8 cellular contexts compared by ENCODE assay signal in the genomic region with DNA sequence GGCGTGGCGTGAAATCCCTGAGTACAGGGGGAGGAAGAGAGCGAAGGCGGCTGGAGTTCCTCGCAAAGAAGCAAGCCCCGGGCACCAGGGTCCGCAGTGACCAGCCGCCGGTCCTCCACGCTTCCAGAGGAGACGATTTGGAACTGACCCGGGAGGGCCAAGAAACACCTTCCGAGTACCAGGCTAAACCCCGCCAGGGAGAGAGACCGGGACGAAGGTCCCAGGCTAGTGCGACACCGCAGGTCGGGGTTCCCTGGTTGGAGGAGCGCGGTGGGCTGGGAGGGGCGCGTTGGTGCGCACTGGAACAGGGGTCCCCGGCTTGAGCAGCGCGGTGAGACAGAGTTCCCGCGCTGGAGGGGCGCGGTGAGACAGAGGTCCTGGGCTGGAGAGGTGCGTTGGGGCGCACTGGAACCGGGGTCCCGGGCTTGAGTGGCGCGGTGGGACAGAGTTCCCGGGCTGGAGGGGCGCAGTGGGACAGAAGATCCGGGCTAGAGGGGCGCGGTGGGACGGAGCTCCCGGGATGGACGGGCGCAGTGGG. TPM values are rescaled to one million over a fixed set of nuclear protein-coding genes. Genes with fewer than 3 reads are reported as not detected.
DNase-seq lines count a peak whose midpoint lies in the region; ATAC-seq, FAIRE-seq and TF ChIP-seq lines count a peak whose summit lies in the region.

No MANE protein-coding gene starts in this region.

- peak overlapping the region; percentile 84 for H3K4me3 ChIP-seq in epithelial cell of esophagus (ENCODE audit: low read length)
- peak overlapping the region; percentile 99 for H3K4me3 ChIP-seq in mucosa of descending colon

- peaks cover 38% of the 10 kb centered on the region for H3K36me3 Mint-ChIP-seq in activated CD4-positive, alpha-beta T cell treated with anti-CD3 and anti-CD28 coated beads, Interleukin-2, amount 10 ng/mL, durations not matched to agents 7 days and 5 days (ENCODE audit: low read depth)
- peaks cover 9% of the 10 kb centered on the region for H3K36me3 Mint-ChIP-seq in type B pancreatic cell

- peaks cover 23% of the 10 kb centered on the region for H3K4me1 ChIP-seq in mucosa of descending colon (ENCODE audit: low read depth)

- H3K4me3 Mint-ChIP-seq in activated CD4-positive, alpha-beta T cell treated with anti-CD3 and anti-CD28 coated beads, Interleukin-2, amount 10 ng/mL, durations not matched to agents 7 days and 5 days = peak overlapping the region; percentile 95
- H3K4me3 Mint-ChIP-seq in type B pancreatic cell = peak overlapping the region; percentile 91

- H3K27ac Mint-ChIP-seq in activated CD4-positive, alpha-beta T cell treated with anti-CD3 and anti-CD28 coated beads, Interleukin-2, amount 10 ng/mL, durations not matched to agents 7 days and 5 days = peak overlapping the region; percentile 97
- peak overlapping the region; percentile 88 for H3K27ac Mint-ChIP-seq in type B pancreatic cell

- no peak for FAIRE-seq in HTR-8/SVneo (lab: Jason Lieb, UNC)

- no peak for TF ChIP-seq CTCF in epithelial cell of esophagus (IDR thresholded peaks at IDR 0.05; ENCODE audit: insufficient read depth, low read depth, low read length, missing control alignments)
- TF ChIP-seq CTCF in mucosa of descending colon (IDR thresholded peaks at IDR 0.05) = no peak
- no peak for TF ChIP-seq CTCF in type B pancreatic cell (conservative IDR thresholded peaks at IDR 0.05)

- H3K9me3 Mint-ChIP-seq in activated CD4-positive, alpha-beta T cell treated with anti-CD3 and anti-CD28 coated beads, Interleukin-2, amount 10 ng/mL, durations not matched to agents 7 days and 5 days = peaks cover 7% of the 10 kb centered on the region
- H3K9me3 Mint-ChIP-seq in type B pancreatic cell = peaks cover 4% of the 10 kb centered on the region

- ATAC-seq in HG02885 (IDR thresholded peaks at IDR 0.05; ENCODE audit: poor library complexity, unreplicated experiment) (peak; percentile 15), mucosa of descending colon (peak; percentile 39)

- CTCF ChIA-PET in activated CD4-positive, alpha-beta T cell treated with anti-CD3 and anti-CD28 coated beads, Interleukin-2, amount 10 ng/mL, durations not matched to agents 7 days and 5 days (lab: Charles Lee) = interaction anchor here (1.6 kb wide), 1 partner anchor 11 kb away, joined by 5 read pairs; no protein-coding TSS in a partner anchor

- H3K9me3 ChIP-seq in mucosa of descending colon = no peaks in the 10 kb centered on the region

- POLR2A ChIA-PET in activated CD4-positive, alpha-beta T cell treated with anti-CD3 and anti-CD28 coated beads, Interleukin-2, amount 10 ng/mL, durations not matched to agents 7 days and 5 days (lab: Charles Lee) = interaction anchor here (0.6 to 1.1 kb wide), 2 partner anchors 11 to 42 kb away, joined by 3 to 4 read pairs; no protein-coding TSS in a partner anchor

- no peaks in the 10 kb centered on the region for H3K27me3 Mint-ChIP-seq in activated CD4-positive, alpha-beta T cell treated with anti-CD3 and anti-CD28 coated beads, Interleukin-2, amount 10 ng/mL, durations not matched to agents 7 days and 5 days
- peaks cover 4% of the 10 kb centered on the region for H3K27me3 Mint-ChIP-seq in type B pancreatic cell

- DNase-seq in EH (ENCODE audit: low read depth) (peak; percentile 40), epithelial cell of esophagus (ENCODE audit: low read depth) (peak; percentile 21), mucosa of descending colon (peak; percentile 54 to 72 (median 71)), type B pancreatic cell (ENCODE audit: extremely low spot score, unreplicated experiment) (peak; percentile 72), NCI-H774 (lab: John Stamatoyannopoulos, UW) (no peak), HTR-8/SVneo (ENCODE audit: insufficient read length, low spot score) (no peak)
- DNase-seq in activated CD4-positive, alpha-beta T cell treated with anti-CD3 and anti-CD28 coated beads, Interleukin-2, amount 10 ng/mL, durations not matched to agents 7 days and 5 days = peak; percentile 47

- intact Hi-C loops in mucosa of descending colon (cut with DNase I, micrococcal nuclease) = no loop called here

- peaks cover 62% of the 10 kb centered on the region for H3K4me1 Mint-ChIP-seq in activated CD4-positive, alpha-beta T cell treated with anti-CD3 and anti-CD28 coated beads, Interleukin-2, amount 10 ng/mL, durations not matched to agents 7 days and 5 days
- H3K4me1 Mint-ChIP-seq in type B pancreatic cell (ENCODE audit: unreplicated experiment) = peaks cover 28% of the 10 kb centered on the region

- H3K36me3 ChIP-seq in mucosa of descending colon (ENCODE audit: low read depth) = no peaks in the 10 kb centered on the region

RNA-seq across cellular contexts. Expression of a gene that starts 0.9 kb away (rescaled TPM):
- total RNA-seq in activated CD4-positive, alpha-beta T cell treated with anti-CD3 and anti-CD28 coated beads, Interleukin-2, amount 10 ng/mL, durations not matched to agents 7 days and 5 days = 10 to 100 TPM; 79.2 to 82.5 TPM
- total RNA-seq in mucosa of descending colon (10 to 100 TPM; 49.0 to 66.7 (median 65.8) TPM), type B pancreatic cell (ENCODE audit: low replicate concordance) (38.2 and 45.5 TPM in 2 replicates)

RNA-seq across cellular contexts. Expression of a gene that starts 13.0 kb away (rescaled TPM):
- total RNA-seq in activated CD4-positive, alpha-beta T cell treated with anti-CD3 and anti-CD28 coated beads, Interleukin-2, amount 10 ng/mL, durations not matched to agents 7 days and 5 days = 10 to 100 TPM; 29.6 to 32.1 TPM
- total RNA-seq in mucosa of descending colon = 10 to 100 TPM; 23.8 to 31.9 (median 27.6) TPM
- total RNA-seq in type B pancreatic cell (ENCODE audit: low replicate concordance) = 27.4 and 29.2 TPM in 2 replicates

Comparison
In these comparisons a context has a peak if more than half of its experiments do, and no peak if none do; other contexts are left out.
1. DNase-seq: peak in EH (single experiment), activated CD4-positive, alpha-beta T cell treated with anti-CD3 and anti-CD28 coated beads, Interleukin-2, amount 10 ng/mL, durations not matched to agents 7 days and 5 days (single experiment), epithelial cell of esophagus (single experiment), mucosa of descending colon (3 of 3) and type B pancreatic cell (single experiment); none in NCI-H774 (single experiment) and HTR-8/SVneo (single experiment).